ENCODE assay signal across 35 cellular contexts in the genomic region with DNA sequence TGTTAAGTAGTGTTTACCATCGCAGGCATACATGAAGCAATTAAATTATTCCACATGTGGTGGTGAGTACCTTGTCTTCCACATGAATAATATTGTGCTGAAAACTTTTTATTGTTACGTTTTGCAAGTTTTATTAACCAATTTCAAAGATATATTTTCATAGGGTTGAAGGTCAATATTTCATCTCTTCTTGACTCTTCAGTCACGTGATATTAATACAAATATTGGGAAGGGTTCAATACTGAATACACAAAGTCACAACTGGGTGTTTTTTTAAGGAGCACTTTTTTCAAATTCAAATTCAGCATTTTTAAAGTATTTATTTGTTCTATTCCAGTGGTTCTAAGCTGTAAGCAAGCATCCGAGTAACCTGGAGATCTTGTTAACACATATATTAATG.
"Had no signal": no experiment of that assay in that cellular context is flagged by ENCODE, and none has a peak within 500 bp of the region (broad histone marks: within the 10 kb centered on the region; RNA-seq: fewer than 3 reads in every experiment).

No MANE protein-coding gene starts in this region.

- H3K36me3 ChIP-seq: MG63 had no signal

- H3K27me3 ChIP-seq: MG63 had no signal

- H3K9me3 ChIP-seq: MG63 had no signal

- DNase-seq: Karpas-422, Kasumi-1, MG63, MM.1S, MV-4-11, NCI-H1048, NCI-H1092, NCI-H1092 treated with DMSO at 0.1 percent for 48 hours, NCI-H1105, NCI-H1105 treated with DMSO at 0.1 percent for 48 hours, NCI-H1417, NCI-H1417 treated with DMSO at 0.1 percent for 48 hours, NCI-H1436, NCI-H1436 treated with DMSO at 0.1 percent for 48 hours, NCI-H146, NCI-H1694, NCI-H1694 treated with DMSO at 0.1 percent for 48 hours, NCI-H187, NCI-H187 treated with DMSO at 0.1 percent for 48 hours, NCI-H1930, NCI-H2029, NCI-H2029 treated with DMSO at 0.1 percent for 48 hours, NCI-H2081, NCI-H2081 treated with DMSO at 0.1 percent for 48 hours, NCI-H2107, NCI-H2171, NCI-H2171 treated with DMSO at 0.1 percent for 48 hours, NCI-H2227 treated with DMSO at 0.1 percent for 48 hours, NCI-H226, NCI-H345, NCI-H446, NCI-H446 treated with DMSO at 0.1 percent for 48 hours, NCI-H510A, NCI-H510A treated with DMSO at 0.1 percent for 48 hours, NCI-H524 had no signal

- H3K4me3 ChIP-seq: MG63 had no signal
